8 cellular contexts compared by ENCODE assay signal in genomic region chr19:42217522-42218442, GRCh38. TPM values are rescaled to one million over a fixed set of nuclear protein-coding genes. Genes with fewer than 3 reads are reported as not detected.
A peak's percentile ranks its signal among the peaks of the same experiment; 100 is the strongest.
DNase-seq lines count a peak whose midpoint lies in the region; ATAC-seq and TF ChIP-seq lines count a peak whose summit lies in the region.

Gene DEDD2 (minus strand): TSS chr19:42217677. CDS start chr19:42217007, 670 bp downstream.

- CTCF ChIA-PET in activated naive CD4-positive, alpha-beta T cell treated with anti-CD3 and anti-CD28 coated beads, Interleukin-2, amount 10 ng/mL, durations not matched to agents 7 days and 5 days (lab: Charles Lee) = interaction anchor here (0.8 kb wide), 1 partner anchor 33 kb away, joined by 3 read pairs; no protein-coding TSS in a partner anchor

- peak within 1 kb of the TSS; percentile 84 for H3K9ac ChIP-seq in SK-N-MC (ENCODE audit: insufficient read length)

- peaks cover 38% of the 10 kb centered on the region for H3K36me3 Mint-ChIP-seq in HFFc6 (ENCODE audit: low read depth)
- H3K36me3 Mint-ChIP-seq in activated naive CD4-positive, alpha-beta T cell treated with anti-CD3 and anti-CD28 coated beads, Interleukin-2, amount 10 ng/mL, durations not matched to agents 7 days and 5 days = peaks cover 44% of the 10 kb centered on the region

- H3K27me3 Mint-ChIP-seq in HFFc6 (ENCODE audit: insufficient read depth) = peaks cover 2% of the 10 kb centered on the region; the same call in 1 of the 2 replicates
- H3K27me3 Mint-ChIP-seq in activated naive CD4-positive, alpha-beta T cell treated with anti-CD3 and anti-CD28 coated beads, Interleukin-2, amount 10 ng/mL, durations not matched to agents 7 days and 5 days = no peaks in the 10 kb centered on the region

- peak; percentile 85 for DNase-seq in GF-D8 (lab: John Stamatoyannopoulos, UW)
- peak; percentile 99 for DNase-seq in HFFc6
- DNase-seq in NB4 (ENCODE audit: low read depth) = peak; percentile 92
- peak; percentile 63 for DNase-seq in SK-N-MC (ENCODE audit: low read depth, low spot score)
- DNase-seq in activated naive CD4-positive, alpha-beta T cell treated with anti-CD3 and anti-CD28 coated beads, Interleukin-2, amount 10 ng/mL, durations not matched to agents 7 days and 5 days = peak; percentile 99
- DNase-seq in nucleus accumbens (lab: John Stamatoyannopoulos, UW) = peak; percentile 37 to 99 (median 94)
- peak; percentile 98 to 99 for DNase-seq in suprapubic skin (ENCODE audit: low spot score in 2 of 2)

- ATAC-seq in gastroesophageal sphincter = peak; percentile 90

- H3K36me3 ChIP-seq in SK-N-MC (ENCODE audit: insufficient read depth, low read length) = peaks cover 28% of the 10 kb centered on the region; the same call in 1 of the 2 replicates
- H3K36me3 ChIP-seq in gastroesophageal sphincter = peaks cover 0 to 26% of the 10 kb centered on the region in 2 donors
- peaks cover 7% of the 10 kb centered on the region for H3K36me3 ChIP-seq in suprapubic skin

- H3K4me3 ChIP-seq in NB4 (ENCODE audit: low read depth, low read length) (peak within 1 kb of the TSS; percentile 79), SK-N-MC (peak within 1 kb of the TSS; percentile 86), gastroesophageal sphincter (peak within 1 kb of the TSS; percentile 61 to 68), suprapubic skin (peak within 1 kb of the TSS; percentile 70)

- peak within 1 kb of the TSS; percentile 100 for H3K27ac Mint-ChIP-seq in HFFc6
- H3K27ac Mint-ChIP-seq in activated naive CD4-positive, alpha-beta T cell treated with anti-CD3 and anti-CD28 coated beads, Interleukin-2, amount 10 ng/mL, durations not matched to agents 7 days and 5 days = peak within 1 kb of the TSS; percentile 86

- 7 to 33% methylated on average over 16 to 37 of the region's 56 CpGs for WGBS in gastroesophageal sphincter (ENCODE audit: low coverage in 1 of 2), 2 donors
- WGBS in suprapubic skin = 17% methylated on average over 49 of the region's 56 CpGs

- H3K9me3 ChIP-seq in SK-N-MC (ENCODE audit: low read depth, low read length) = no peaks in the 10 kb centered on the region
- no peaks in the 10 kb centered on the region for H3K9me3 ChIP-seq in gastroesophageal sphincter
- no peaks in the 10 kb centered on the region for H3K9me3 ChIP-seq in suprapubic skin

- peaks cover 5% of the 10 kb centered on the region; the same call in 1 of the 2 replicates for H3K9me3 Mint-ChIP-seq in HFFc6
- H3K9me3 Mint-ChIP-seq in activated naive CD4-positive, alpha-beta T cell treated with anti-CD3 and anti-CD28 coated beads, Interleukin-2, amount 10 ng/mL, durations not matched to agents 7 days and 5 days = no peaks in the 10 kb centered on the region

- peak within 1 kb of the TSS; percentile 63 for H3K27ac ChIP-seq in SK-N-MC
- peak within 1 kb of the TSS; percentile 39 to 92 (median 84) for H3K27ac ChIP-seq in gastroesophageal sphincter
- peak within 1 kb of the TSS; percentile 79 for H3K27ac ChIP-seq in suprapubic skin

- H3K27me3 ChIP-seq in gastroesophageal sphincter (no peaks in the 10 kb centered on the region), suprapubic skin (no peaks in the 10 kb centered on the region)

- H3K4me3 Mint-ChIP-seq in HFFc6 = peak within 1 kb of the TSS; percentile 96
- H3K4me3 Mint-ChIP-seq in activated naive CD4-positive, alpha-beta T cell treated with anti-CD3 and anti-CD28 coated beads, Interleukin-2, amount 10 ng/mL, durations not matched to agents 7 days and 5 days = peak within 1 kb of the TSS; percentile 91

- peaks cover 48% of the 10 kb centered on the region for H3K4me1 Mint-ChIP-seq in HFFc6 (ENCODE audit: low read depth)
- H3K4me1 Mint-ChIP-seq in activated naive CD4-positive, alpha-beta T cell treated with anti-CD3 and anti-CD28 coated beads, Interleukin-2, amount 10 ng/mL, durations not matched to agents 7 days and 5 days = peaks cover 76% of the 10 kb centered on the region

- H3K4me1 ChIP-seq in gastroesophageal sphincter (peaks cover 0 to 86% (median 23%) of the 10 kb centered on the region in 3 donors), suprapubic skin (peaks cover 55% of the 10 kb centered on the region)

- TF ChIP-seq EP300 in gastroesophageal sphincter (IDR thresholded peaks at IDR 0.05) (no peak), suprapubic skin (IDR thresholded peaks at IDR 0.05) (no peak)

- TF ChIP-seq CTCF in HFFc6 (IDR thresholded peaks at IDR 0.05) (no peak), NB4 (IDR thresholded peaks at IDR 0.05; ENCODE audit: low read depth, low read length) (no peak), gastroesophageal sphincter (IDR thresholded peaks at IDR 0.05) (peak in 1 of 4 experiments; percentile 23), suprapubic skin (IDR thresholded peaks at IDR 0.05) (no peak)

- peak; percentile 55 for TF ChIP-seq POLR2A in NB4 (IDR thresholded peaks at IDR 0.05; ENCODE audit: extremely low read depth, insufficient read length)
- TF ChIP-seq POLR2A in gastroesophageal sphincter (IDR thresholded peaks at IDR 0.05) = peak; percentile 9 to 58
- TF ChIP-seq POLR2A in suprapubic skin (IDR thresholded peaks at IDR 0.05) = peak in 1 of 2 donors; percentile 9

RNA-seq across cellular contexts. Expression of gene DEDD2, which starts in this region (rescaled TPM):
- total RNA-seq in HFFc6 (2021; fragmentation: NEBNext Ultra II Directional; extraction: Animal tissue kit (Norgen Biotek cat#: 25700)) = 10 to 100 TPM; 19.2 to 24.9 (median 20.2) TPM
- 10 to 100 TPM; 31.1 to 39.3 (median 33.4) TPM for total RNA-seq in gastroesophageal sphincter
- total RNA-seq in suprapubic skin = 10 to 100 TPM; 51.3 to 78.9 (median 65.6) TPM

Comparison
In these comparisons a context has a peak if more than half of its experiments do, and no peak if none do; other contexts are left out.
1. Peak in every context shown above with its lines: DNase-seq, ATAC-seq, H3K4me3 ChIP-seq and H3K27ac ChIP-seq.